In genomic region chr7:150965273-150965830, GRCh38 we compare ENCODE assay signal across 1 cellular context.
TF ChIP-seq lines count a peak whose summit lies in the region.

No MANE protein-coding gene starts in this region.

TF ChIP-seq in H1, 55 proteins besides CTCF, POLR2A, EP300 and RAD21:
- no peak for TF ChIP-seq SIN3A (conservative IDR thresholded peaks at IDR 0.05 in 1 of 2, IDR thresholded peaks at IDR 0.05 in 1 of 2; ENCODE audit: low read depth in 1 of 2, low read length in 2 of 2)
- TF ChIP-seq TCF12 (IDR thresholded peaks at IDR 0.05; ENCODE audit: low read depth, low read length), result no peak
- TF ChIP-seq CBX8 (IDR thresholded peaks at IDR 0.05; ENCODE audit: borderline replicate concordance, low read depth, low read length), result no peak
- TF ChIP-seq TBP (IDR thresholded peaks at IDR 0.05; ENCODE audit: low read depth, low read length), result no peak
- no peak for TF ChIP-seq GABPA (IDR thresholded peaks at IDR 0.05; ENCODE audit: borderline replicate concordance, insufficient read depth, low read length)
- TF ChIP-seq KDM5A (IDR thresholded peaks at IDR 0.05; ENCODE audit: low read length), result no peak
- no peak for TF ChIP-seq CHD2 (IDR thresholded peaks at IDR 0.05; ENCODE audit: low read length)
- no peak for TF ChIP-seq HDAC6 (IDR thresholded peaks at IDR 0.05; ENCODE audit: low read depth, low read length)
- no peak for TF ChIP-seq NRF1 (IDR thresholded peaks at IDR 0.05; ENCODE audit: low read depth, low read length)
- TF ChIP-seq SP2 (IDR thresholded peaks at IDR 0.05; ENCODE audit: low read length), result no peak
- TF ChIP-seq ATF2 (IDR thresholded peaks at IDR 0.05; ENCODE audit: low read length), result no peak
- TF ChIP-seq KDM4A (IDR thresholded peaks at IDR 0.05; ENCODE audit: low read depth, low read length, severe bottlenecking), result no peak
- TF ChIP-seq JUND (IDR thresholded peaks at IDR 0.05; ENCODE audit: low read length), result no peak
- no peak for TF ChIP-seq TAF7 (optimal IDR thresholded peaks at IDR 0.05; ENCODE audit: borderline replicate concordance, low read depth, low read length)
- TF ChIP-seq E2F6 (IDR thresholded peaks at IDR 0.05), result no peak
- TF ChIP-seq CBX5 (IDR thresholded peaks at IDR 0.05; ENCODE audit: low read depth, low read length), result no peak
- TF ChIP-seq EGR1 (IDR thresholded peaks at IDR 0.05; ENCODE audit: borderline replicate concordance, low read depth, low read length), result no peak
- TF ChIP-seq RNF2 (IDR thresholded peaks at IDR 0.05; ENCODE audit: borderline replicate concordance, low read depth, low read length, missing control alignments, poor library complexity, severe bottlenecking), result no peak
- TF ChIP-seq YY1 (IDR thresholded peaks at IDR 0.05; ENCODE audit: low read depth, low read length), result no peak
- no peak for TF ChIP-seq ASH2L (IDR thresholded peaks at IDR 0.05; ENCODE audit: low read length)
